15 cellular contexts compared by ENCODE assay signal in the genomic region with DNA sequence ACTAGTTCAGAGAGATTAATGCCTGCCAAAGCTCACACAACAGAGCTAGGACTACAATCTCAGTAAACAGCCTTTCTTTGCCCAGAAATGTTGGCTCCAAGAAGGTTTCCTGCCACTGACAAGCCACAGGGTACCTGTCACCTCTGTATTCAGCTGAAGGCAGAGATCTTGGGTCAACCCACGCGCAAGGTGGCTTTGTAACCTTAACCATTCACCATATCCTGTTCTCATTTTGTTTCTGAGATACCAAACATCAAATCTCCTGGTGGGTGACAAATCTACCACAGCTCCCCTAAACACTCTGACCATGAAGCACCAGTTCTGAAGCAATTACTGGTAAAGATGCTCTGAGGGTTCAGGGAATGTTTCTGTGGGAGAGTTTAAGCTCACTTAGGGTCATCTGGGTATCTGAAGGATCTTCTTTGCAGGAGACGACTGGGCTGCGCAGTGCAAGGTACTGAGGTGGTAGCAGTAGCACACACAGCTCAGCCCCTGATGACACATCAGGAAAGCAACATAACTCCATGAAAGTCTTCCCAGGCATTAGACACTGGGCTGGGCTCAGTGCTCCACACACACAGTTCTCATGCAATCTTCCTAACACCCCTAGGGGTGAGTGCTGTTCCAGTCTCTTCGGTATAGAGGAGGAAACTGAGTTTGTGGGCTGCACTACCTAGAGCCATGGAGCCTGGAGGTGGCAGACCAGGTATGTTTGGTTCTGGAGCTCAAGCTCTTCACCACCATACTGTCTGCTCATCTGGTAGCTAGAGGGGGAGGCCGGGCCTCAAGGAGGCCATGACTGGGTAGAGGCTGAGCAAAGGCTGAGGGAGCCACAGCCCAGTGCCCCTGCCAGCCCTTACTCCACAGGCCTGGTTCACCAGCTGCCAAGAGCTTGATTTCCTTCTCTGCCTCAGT. TPM values are rescaled to one million over a fixed set of nuclear protein-coding genes. Genes with fewer than 3 reads are reported as not detected.
DNase-seq lines count a peak whose midpoint lies in the region; ATAC-seq and TF ChIP-seq lines count a peak whose summit lies in the region.
"Had no signal": no experiment of that assay in that cellular context is flagged by ENCODE, and none has a peak within 500 bp of the region (broad histone marks: within the 10 kb centered on the region; RNA-seq: fewer than 3 reads in every experiment).

No MANE protein-coding gene starts in this region.

- H3K27ac Mint-ChIP-seq in activated T-helper 2 cell treated with anti-CD3 and anti-CD28 coated beads, Interferon-gamma antibody, Interleukin-2, Interleukin-4, amounts not matched to agents 10 μg/mL and 5 μg/mL and 100 μg/mL, durations not matched to agents 14 hours and 24 hours and 36 hours = peak overlapping the region; percentile 78
- H3K27ac Mint-ChIP-seq in natural killer cell treated with Interleukin-12 subunit alpha and Interleukin-12 subunit beta and Interleukin-15 and Interleukin-18, amount 100 ng/mL, for 72 hours = peak overlapping the region; percentile 78 to 80

- H3K4me1 ChIP-seq in thymus (ENCODE audit: control insufficient read depth, insufficient read depth, low read length) = peaks cover 20% of the 10 kb centered on the region
- H3K4me1 ChIP-seq in smooth muscle cell (ENCODE audit: low read depth) = no peaks in the 10 kb centered on the region
- H3K4me1 ChIP-seq: adrenal gland had no signal

- H3K9ac ChIP-seq in smooth muscle cell (ENCODE audit: low read depth) = no peak overlapping the region

- H3K4me1 Mint-ChIP-seq in activated T-helper 2 cell treated with anti-CD3 and anti-CD28 coated beads, Interferon-gamma antibody, Interleukin-2, Interleukin-4, amounts not matched to agents 10 μg/mL and 5 μg/mL and 100 μg/mL, durations not matched to agents 14 hours and 24 hours and 36 hours (ENCODE audit: low read depth) = peaks cover 76% of the 10 kb centered on the region
- H3K4me1 Mint-ChIP-seq in natural killer cell treated with Interleukin-12 subunit alpha and Interleukin-12 subunit beta and Interleukin-15 and Interleukin-18, amount 100 ng/mL, for 72 hours (ENCODE audit: low read depth in 2 of 2) = peaks cover 50 to 55% of the 10 kb centered on the region in 2 donors

- H3K27me3 ChIP-seq in thymus (ENCODE audit: control insufficient read depth, insufficient read depth) = no peaks in the 10 kb centered on the region
- no peaks in the 10 kb centered on the region for H3K27me3 ChIP-seq in smooth muscle cell (ENCODE audit: low read depth)
- H3K27me3 ChIP-seq: adrenal gland, heart left ventricle, MG63, right lobe of liver had no signal

- H3K27ac ChIP-seq in thymus (ENCODE audit: low read depth) = peak overlapping the region; percentile 61
- no peak overlapping the region for H3K27ac ChIP-seq in smooth muscle cell (ENCODE audit: low read depth)
- H3K27ac ChIP-seq: adrenal gland, right lobe of liver had no signal

- no peak overlapping the region for H3K4me2 ChIP-seq in smooth muscle cell

- no peak overlapping the region for H3K4me3 Mint-ChIP-seq in activated T-helper 2 cell treated with anti-CD3 and anti-CD28 coated beads, Interferon-gamma antibody, Interleukin-2, Interleukin-4, amounts not matched to agents 10 μg/mL and 5 μg/mL and 100 μg/mL, durations not matched to agents 14 hours and 24 hours and 36 hours (ENCODE audit: low read depth)
- H3K4me3 Mint-ChIP-seq in natural killer cell treated with Interleukin-12 subunit alpha and Interleukin-12 subunit beta and Interleukin-15 and Interleukin-18, amount 100 ng/mL, for 72 hours = peak overlapping the region; percentile 38

- ATAC-seq in natural killer cell treated with Interleukin-12 subunit alpha and Interleukin-12 subunit beta and Interleukin-15 and Interleukin-18, amount 100 ng/mL, for 72 hours = peak; percentile 73 to 78

- H3K36me3 Mint-ChIP-seq in activated T-helper 2 cell treated with anti-CD3 and anti-CD28 coated beads, Interferon-gamma antibody, Interleukin-2, Interleukin-4, amounts not matched to agents 10 μg/mL and 5 μg/mL and 100 μg/mL, durations not matched to agents 14 hours and 24 hours and 36 hours (ENCODE audit: low read depth) = peaks cover 98% of the 10 kb centered on the region
- H3K36me3 Mint-ChIP-seq in natural killer cell treated with Interleukin-12 subunit alpha and Interleukin-12 subunit beta and Interleukin-15 and Interleukin-18, amount 100 ng/mL, for 72 hours = peaks cover 37% of the 10 kb centered on the region

- peak; percentile 23 for DNase-seq in activated CD4-positive, CD25-positive, alpha-beta regulatory T cell treated with anti-CD3 and anti-CD28 coated beads, Interleukin-2, amount 50 U/mL, for 16 hours (ENCODE audit: low read depth, low spot score)
- DNase-seq in activated CD4-positive, CD25-positive, alpha-beta regulatory T cell treated with anti-CD3 and anti-CD28 coated beads, Interleukin-2, amount 50 U/mL, for 72 hours = no peak
- DNase-seq in activated T-helper 2 cell treated with anti-CD3 and anti-CD28 coated beads, Interferon-gamma antibody, Interleukin-2, Interleukin-4, amounts not matched to agents 10 μg/mL and 5 μg/mL and 100 μg/mL, durations not matched to agents 14 hours and 24 hours and 36 hours (ENCODE audit: low spot score) = no peak
- DNase-seq in natural killer cell treated with Interleukin-12 subunit alpha and Interleukin-12 subunit beta and Interleukin-15 and Interleukin-18, amount 100 ng/mL, for 72 hours (ENCODE audit: low spot score) = no peak
- no peak for DNase-seq in NCI-H1105 (lab: John Stamatoyannopoulos, UW)
- DNase-seq in smooth muscle cell (lab: John Stamatoyannopoulos, UW; ENCODE audit: unreplicated experiment) = no peak
- DNase-seq in NCI-H146 (lab: John Stamatoyannopoulos, UW) = no peak
- DNase-seq: 8988T, DMS153, MG63, NCI-H748 treated with DMSO at 0.1 percent for 48 hours, right lobe of liver had no signal

- no peak overlapping the region for H2AFZ ChIP-seq in smooth muscle cell (ENCODE audit: low read depth)

- intact Hi-C loops in activated T-helper 2 cell treated with anti-CD3 and anti-CD28 coated beads, Interferon-gamma antibody, Interleukin-2, Interleukin-4, amounts not matched to agents 10 μg/mL and 5 μg/mL and 100 μg/mL, durations not matched to agents 14 hours and 24 hours and 36 hours (cut with micrococcal nuclease) = loop anchor here (1.0 to 2.0 kb wide), 3 partner anchors 11 to 42 kb away; no protein-coding TSS in a partner anchor

- TF ChIP-seq CTCF in smooth muscle cell (IDR thresholded peaks at IDR 0.05; ENCODE audit: borderline replicate concordance, insufficient read depth, poor library complexity, severe bottlenecking) = no peak

- 84% methylated on average over 6 of the region's 6 CpGs for WGBS in thymus
- WGBS in smooth muscle cell (ENCODE audit: low lambda C conversion rate) = 94% methylated on average over 6 of the region's 6 CpGs

- no peaks in the 10 kb centered on the region for H3K79me2 ChIP-seq in smooth muscle cell (ENCODE audit: low read depth)

- H3K36me3 ChIP-seq in thymus (ENCODE audit: control insufficient read depth, insufficient read depth) (peaks cover 90% of the 10 kb centered on the region), smooth muscle cell (ENCODE audit: low read depth) (no peaks in the 10 kb centered on the region)

- H4K20me1 ChIP-seq in smooth muscle cell (ENCODE audit: low read depth) = no peaks in the 10 kb centered on the region

- no peaks in the 10 kb centered on the region for H3K27me3 Mint-ChIP-seq in activated T-helper 2 cell treated with anti-CD3 and anti-CD28 coated beads, Interferon-gamma antibody, Interleukin-2, Interleukin-4, amounts not matched to agents 10 μg/mL and 5 μg/mL and 100 μg/mL, durations not matched to agents 14 hours and 24 hours and 36 hours (ENCODE audit: low read depth)
- H3K27me3 Mint-ChIP-seq in natural killer cell treated with Interleukin-12 subunit alpha and Interleukin-12 subunit beta and Interleukin-15 and Interleukin-18, amount 100 ng/mL, for 72 hours = peaks cover 0 to 2% of the 10 kb centered on the region in 2 donors

- no peak overlapping the region for H3K4me3 ChIP-seq in thymus (ENCODE audit: low read length)
- no peak overlapping the region for H3K4me3 ChIP-seq in smooth muscle cell
- H3K4me3 ChIP-seq: adrenal gland, heart left ventricle, MG63, right lobe of liver had no signal

- H3K9me3 Mint-ChIP-seq in activated T-helper 2 cell treated with anti-CD3 and anti-CD28 coated beads, Interferon-gamma antibody, Interleukin-2, Interleukin-4, amounts not matched to agents 10 μg/mL and 5 μg/mL and 100 μg/mL, durations not matched to agents 14 hours and 24 hours and 36 hours = no peaks in the 10 kb centered on the region
- no peaks in the 10 kb centered on the region for H3K9me3 Mint-ChIP-seq in natural killer cell treated with Interleukin-12 subunit alpha and Interleukin-12 subunit beta and Interleukin-15 and Interleukin-18, amount 100 ng/mL, for 72 hours

- H3K9me3 ChIP-seq in thymus (ENCODE audit: control insufficient read depth) = no peaks in the 10 kb centered on the region
- H3K9me3 ChIP-seq in smooth muscle cell (replicated peaks; ENCODE audit: low read depth) = no peaks in the 10 kb centered on the region
- H3K9me3 ChIP-seq: adrenal gland, heart left ventricle, MG63, right lobe of liver had no signal

- no peaks in the 10 kb centered on the region for H3F3A ChIP-seq in smooth muscle cell (ENCODE audit: low read depth)

RNA-seq across cellular contexts. Expression of gene CXCR6, which starts 7.7 kb away (rescaled TPM):
- total RNA-seq in activated T-helper 2 cell treated with anti-CD3 and anti-CD28 coated beads, Interferon-gamma antibody, Interleukin-2, Interleukin-4, amounts not matched to agents 10 μg/mL and 5 μg/mL and 100 μg/mL, durations not matched to agents 14 hours and 24 hours and 36 hours = 9.3 and 10.7 TPM in 2 replicates
- 1 to 10 TPM; 4.0 to 5.3 TPM for total RNA-seq in natural killer cell treated with Interleukin-12 subunit alpha and Interleukin-12 subunit beta and Interleukin-15 and Interleukin-18, amount 100 ng/mL, for 72 hours
- 8.5 TPM for polyA plus RNA-seq in thymus
- 0.13 and 0.81 TPM in 2 replicates for total RNA-seq in smooth muscle cell
- polyA plus RNA-seq in smooth muscle cell = 0.19 and 0.35 TPM in 2 replicates

RNA-seq across cellular contexts. Expression of gene FYCO1, which starts 44.7 kb away (rescaled TPM):
- total RNA-seq in activated T-helper 2 cell treated with anti-CD3 and anti-CD28 coated beads, Interferon-gamma antibody, Interleukin-2, Interleukin-4, amounts not matched to agents 10 μg/mL and 5 μg/mL and 100 μg/mL, durations not matched to agents 14 hours and 24 hours and 36 hours = 19.6 and 20.2 TPM in 2 replicates
- total RNA-seq in natural killer cell treated with Interleukin-12 subunit alpha and Interleukin-12 subunit beta and Interleukin-15 and Interleukin-18, amount 100 ng/mL, for 72 hours = 10 to 100 TPM; 14.6 to 30.3 TPM
- polyA plus RNA-seq in thymus (8.1 TPM), smooth muscle cell (4.5 and 7.4 TPM in 2 replicates)
- total RNA-seq in smooth muscle cell = 19.0 and 20.9 TPM in 2 replicates
